In the genomic region with DNA sequence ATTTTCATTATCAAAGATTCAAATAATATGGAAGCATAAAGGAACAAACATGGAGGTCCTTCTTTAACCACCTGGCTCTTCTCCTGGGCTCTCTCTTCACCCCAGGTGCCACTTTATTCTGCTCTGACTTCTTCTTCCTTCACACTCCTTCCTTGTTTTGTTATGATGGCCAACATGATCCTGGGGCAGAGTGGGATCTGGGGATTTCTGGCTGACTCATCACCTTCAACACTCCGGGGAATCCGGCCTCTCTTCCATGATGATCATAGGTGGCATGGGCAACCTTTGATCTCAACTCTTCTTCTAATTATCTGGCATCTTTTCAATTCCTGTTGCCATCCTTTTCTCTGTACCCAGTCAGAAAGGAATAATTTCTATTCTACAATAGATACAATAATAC, we compare ENCODE assay signal across 20 cellular contexts.
DNase-seq lines count a peak whose midpoint lies in the region; ATAC-seq and TF ChIP-seq lines count a peak whose summit lies in the region.
"Had no signal": no experiment of that assay in that cellular context is flagged by ENCODE, and none has a peak within 500 bp of the region (broad histone marks: within the 10 kb centered on the region; RNA-seq: fewer than 3 reads in every experiment).

No MANE protein-coding gene starts in this region.

- H3K27ac ChIP-seq in esophagus muscularis mucosa (replicated peaks in 1 of 4), result no peak overlapping the region

- intact Hi-C loops in esophagus muscularis mucosa (cut with DNase I), result no loop called here

- no peaks in the 10 kb centered on the region for H3K9me3 ChIP-seq in esophagus muscularis mucosa
- H3K9me3 ChIP-seq: Caco-2, HAP-1 had no signal

- no peak for TF ChIP-seq POLR2A in esophagus muscularis mucosa (IDR thresholded peaks at IDR 0.05; ENCODE audit: low read depth)

- no peaks in the 10 kb centered on the region for H3K27me3 ChIP-seq in esophagus muscularis mucosa

- ATAC-seq in GM21737 (IDR thresholded peaks at IDR 0.05; ENCODE audit: unreplicated experiment), result no peak
- no peak for ATAC-seq in GM21526 (IDR thresholded peaks at IDR 0.05; ENCODE audit: low FRiP score, unreplicated experiment)
- ATAC-seq: GM12878 had no signal

- H3K4me3 ChIP-seq in esophagus muscularis mucosa, result no peak overlapping the region
- H3K4me3 ChIP-seq: GM12878, HAP-1 had no signal

- TF ChIP-seq EP300 in esophagus muscularis mucosa (IDR thresholded peaks at IDR 0.05), result no peak

- DNase-seq in A172 (ENCODE audit: low spot score) (peak; percentile 13), Daoy (ENCODE audit: low read depth) (peak; percentile 47), NCI-H69 (lab: John Stamatoyannopoulos, UW) (peak; percentile 4), esophagus muscularis mucosa (ENCODE audit: extremely low spot score) (peak; percentile 86), COLO829 (ENCODE audit: low spot score) (no peak)
- no peak for DNase-seq in activated naive CD4-positive, alpha-beta T cell (lab: John Stamatoyannopoulos, UW)
- DNase-seq: 8988T; C1 segment of cervical spinal cord; Caco-2; CD4-positive, alpha-beta memory T cell; DMS 273 treated with DMSO at 0.1 percent for 48 hours; DND-41; EL; GDM1; GOT3; HFFc6 had no signal

- 78% methylated on average over 2 of the region's 2 CpGs for WGBS in esophagus muscularis mucosa

- no peak for TF ChIP-seq CTCF in esophagus muscularis mucosa (IDR thresholded peaks at IDR 0.05)

- no peaks in the 10 kb centered on the region for H3K36me3 ChIP-seq in esophagus muscularis mucosa
- H3K36me3 ChIP-seq: HAP-1 had no signal

- no peaks in the 10 kb centered on the region for H3K4me1 ChIP-seq in esophagus muscularis mucosa
- H3K4me1 ChIP-seq: Caco-2, HAP-1 had no signal

Comparison
In these comparisons a context has a peak if more than half of its experiments do, and no peak if none do; other contexts are left out.
1. DNase-seq: peak in A172 (single experiment), Daoy (single experiment), NCI-H69 (single experiment) and esophagus muscularis mucosa (single experiment); none in activated naive CD4-positive, alpha-beta T cell (0 of 4) and COLO829 (single experiment).